Comparison of ENCODE assay signal across 1 cellular context in genomic region chr5:141189131-141189530, GRCh38. TPM values are rescaled to one million over a fixed set of nuclear protein-coding genes. Genes with fewer than 3 reads are reported as not detected.
"Had no signal": no experiment of that assay in that cellular context is flagged by ENCODE, and none has a peak within 500 bp of the region (broad histone marks: within the 10 kb centered on the region; RNA-seq: fewer than 3 reads in every experiment).

No MANE protein-coding gene starts in this region.

RNA-seq across cellular contexts. Expression of gene PCDHB10, which starts 3.0 kb away (rescaled TPM):
- total RNA-seq: GM12878 had no signal

RNA-seq across cellular contexts. Expression of gene PCDHB16, which starts 6.9 kb away (rescaled TPM):
- total RNA-seq: GM12878 had no signal

RNA-seq across cellular contexts. Expression of gene PCDHB11, which starts 10.3 kb away (rescaled TPM):
- total RNA-seq: GM12878 had no signal

RNA-seq across cellular contexts. Expression of gene PCDHB8, which starts 11.5 kb away (rescaled TPM):
- total RNA-seq: GM12878 had no signal
